In the genomic region with DNA sequence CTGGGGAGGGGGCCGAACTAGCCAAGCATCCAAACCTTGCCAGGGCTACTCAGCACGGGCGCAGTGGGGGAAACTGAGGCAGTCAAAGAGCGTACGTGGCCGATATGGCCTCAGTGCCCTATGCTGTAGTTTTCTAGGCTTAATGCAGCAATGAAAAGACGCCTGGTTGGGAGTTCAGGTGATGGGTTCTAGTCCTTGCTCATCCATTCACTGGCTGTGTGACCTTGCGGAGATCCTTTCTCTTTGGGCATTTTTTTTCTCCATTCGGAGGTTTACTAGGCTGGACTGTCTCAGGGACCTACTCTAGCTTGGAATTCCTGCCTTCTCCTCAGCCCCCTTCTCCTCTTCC, we compare ENCODE assay signal across 1 cellular context.
TF ChIP-seq lines count a peak whose summit lies in the region.

No MANE protein-coding gene starts in this region.

TF ChIP-seq in H1, 55 proteins besides CTCF, POLR2A, EP300 and RAD21:
- TF ChIP-seq NANOG (IDR thresholded peaks at IDR 0.05; ENCODE audit: insufficient read depth, low read depth, low read length, poor library complexity, severe bottlenecking): no peak
- peak; percentile 74; the same call in 1 of the 2 replicates for TF ChIP-seq KDM5A (IDR thresholded peaks at IDR 0.05; ENCODE audit: low read length)
- peak; percentile 35 for TF ChIP-seq ASH2L (IDR thresholded peaks at IDR 0.05; ENCODE audit: low read length)
- TF ChIP-seq NRF1 (IDR thresholded peaks at IDR 0.05; ENCODE audit: low read depth, low read length): no peak
- TF ChIP-seq TBP (IDR thresholded peaks at IDR 0.05; ENCODE audit: low read depth, low read length): no peak
- no peak for TF ChIP-seq SIX5 (IDR thresholded peaks at IDR 0.05; ENCODE audit: low read depth, low read length)
- TF ChIP-seq POLR2AphosphoS5 (IDR thresholded peaks at IDR 0.05; ENCODE audit: low read depth, low read length): peak; percentile 36; the same call in 1 of the 2 replicates
- TF ChIP-seq PHF8 (conservative IDR thresholded peaks at IDR 0.05; ENCODE audit: low read depth, low read length): no peak; the same call in 1 of the 2 replicates
